In the genomic region with DNA sequence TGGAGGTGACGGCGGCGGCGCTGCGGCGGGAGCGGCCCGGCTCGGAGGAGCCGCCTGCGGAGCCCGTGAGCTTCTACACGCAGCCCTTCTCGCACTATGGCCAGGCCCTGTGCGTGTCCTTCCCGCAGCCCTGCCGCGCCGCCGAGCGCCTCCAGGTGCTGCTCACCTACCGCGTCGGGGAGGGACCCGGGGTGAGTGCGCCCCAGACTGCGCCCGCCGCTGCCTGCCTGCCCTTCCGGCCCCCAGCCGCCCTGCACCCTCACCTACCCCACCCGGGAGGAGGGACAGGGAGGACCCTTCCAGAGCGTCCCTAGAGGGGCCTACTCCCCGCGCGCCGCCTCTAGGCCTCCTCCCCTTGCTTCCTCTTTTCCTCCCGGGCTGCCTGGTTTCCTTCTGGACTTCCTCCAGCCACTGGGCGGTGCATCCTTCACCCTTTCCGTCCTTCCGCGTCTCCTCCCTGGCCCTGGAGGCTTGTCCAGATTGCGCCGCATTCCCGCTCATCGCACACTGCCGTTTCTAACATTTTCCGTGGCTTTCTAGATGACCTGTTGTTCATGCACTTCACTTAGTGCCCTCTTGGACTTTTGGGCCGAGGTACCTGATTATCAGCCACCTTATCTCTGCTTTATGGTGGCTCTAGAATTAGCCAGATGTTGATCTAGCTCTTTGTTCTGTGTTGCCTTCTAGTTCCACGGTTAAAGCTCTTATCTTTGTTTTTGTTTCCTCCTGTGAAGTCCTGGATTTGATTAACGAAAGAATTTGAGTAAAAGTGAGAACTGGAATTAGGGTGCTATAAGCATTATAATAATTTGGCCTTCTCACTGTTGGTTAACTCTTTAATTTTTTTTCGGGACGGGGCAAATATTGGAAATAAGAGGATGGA, we compare ENCODE assay signal across 1 cellular context.
TF ChIP-seq lines count a peak whose summit lies in the region.

No MANE protein-coding gene starts in this region.

TF ChIP-seq in HepG2, 621 proteins besides CTCF, POLR2A, EP300 and RAD21 (continued from another document and continues in another):
- TF ChIP-seq, protein P1, sequence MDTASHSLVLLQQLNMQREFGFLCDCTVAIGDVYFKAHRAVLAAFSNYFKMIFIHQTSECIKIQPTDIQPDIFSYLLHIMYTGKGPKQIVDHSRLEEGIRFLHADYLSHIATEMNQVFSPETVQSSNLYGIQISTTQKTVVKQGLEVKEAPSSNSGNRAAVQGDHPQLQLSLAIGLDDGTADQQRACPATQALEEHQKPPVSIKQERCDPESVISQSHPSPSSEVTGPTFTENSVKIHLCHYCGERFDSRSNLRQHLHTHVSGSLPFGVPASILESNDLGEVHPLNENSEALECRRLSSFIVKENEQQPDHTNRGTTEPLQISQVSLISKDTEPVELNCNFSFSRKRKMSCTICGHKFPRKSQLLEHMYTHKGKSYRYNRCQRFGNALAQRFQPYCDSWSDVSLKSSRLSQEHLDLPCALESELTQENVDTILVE (CRISPR knock-in tag; IDR thresholded peaks at IDR 0.05) = no peak
- TF ChIP-seq ZIK1 (CRISPR knock-in tag; IDR thresholded peaks at IDR 0.05; ENCODE audit: borderline replicate concordance, low read depth) (no peak), TSC22D2 (CRISPR knock-in tag; IDR thresholded peaks at IDR 0.05; ENCODE audit: borderline replicate concordance) (no peak), CBX1 (IDR thresholded peaks at IDR 0.05; ENCODE audit: low read depth) (no peak), SP4 (CRISPR knock-in tag; IDR thresholded peaks at IDR 0.05) (no peak), RFX3 (CRISPR knock-in tag; IDR thresholded peaks at IDR 0.05) (no peak), ZNF644 (CRISPR knock-in tag; IDR thresholded peaks at IDR 0.05; ENCODE audit: low read depth) (no peak), ZNF589 (CRISPR knock-in tag; conservative IDR thresholded peaks at IDR 0.05) (no peak), SAFB2 (CRISPR knock-in tag; IDR thresholded peaks at IDR 0.05; ENCODE audit: borderline replicate concordance, low read depth) (no peak; the same call in 1 of the 2 replicates), XBP1 (CRISPR knock-in tag; IDR thresholded peaks at IDR 0.05) (no peak), ZNF749 (CRISPR knock-in tag; IDR thresholded peaks at IDR 0.05; ENCODE audit: borderline replicate concordance) (no peak), ZFYVE20 (CRISPR knock-in tag; IDR thresholded peaks at IDR 0.05; ENCODE audit: borderline replicate concordance, low read depth) (0 out of 2 replicates have a peak, but pooled peaks have one; percentile 21), MEF2D (CRISPR knock-in tag; IDR thresholded peaks at IDR 0.05) (peak; percentile 27; the same call in 1 of the 2 replicates), ZNF816 (CRISPR knock-in tag; IDR thresholded peaks at IDR 0.05; ENCODE audit: borderline replicate concordance) (no peak), ELF1 (CRISPR knock-in tag; IDR thresholded peaks at IDR 0.05) (peak; percentile 66), HMGA1 (CRISPR knock-in tag; conservative IDR thresholded peaks at IDR 0.05) (no peak), YEATS4 (CRISPR knock-in tag; IDR thresholded peaks at IDR 0.05; ENCODE audit: borderline replicate concordance) (peak; percentile 64), ZNF441 (CRISPR knock-in tag; IDR thresholded peaks at IDR 0.05; ENCODE audit: borderline replicate concordance) (no peak), ZNF83 (CRISPR knock-in tag; IDR thresholded peaks at IDR 0.05; ENCODE audit: borderline replicate concordance) (no peak; the same call in 1 of the 2 replicates), ZNF570 (CRISPR knock-in tag; IDR thresholded peaks at IDR 0.05; ENCODE audit: borderline replicate concordance) (no peak), SIX1 (CRISPR knock-in tag; IDR thresholded peaks at IDR 0.05; ENCODE audit: borderline replicate concordance) (no peak), HOXA9 (CRISPR knock-in tag; IDR thresholded peaks at IDR 0.05; ENCODE audit: borderline replicate concordance) (no peak), KLF9 (CRISPR knock-in tag; IDR thresholded peaks at IDR 0.05; ENCODE audit: low read depth) (no peak), KAT7 (CRISPR knock-in tag; IDR thresholded peaks at IDR 0.05; ENCODE audit: borderline replicate concordance) (peak; percentile 78; the same call in 1 of the 2 replicates), EEA1 (CRISPR knock-in tag; IDR thresholded peaks at IDR 0.05; ENCODE audit: borderline replicate concordance) (0 out of 2 replicates have a peak, but pooled peaks have one; percentile 35), BHLHE40 (IDR thresholded peaks at IDR 0.05; ENCODE audit: low read length) (no peak), ZNF292 (CRISPR knock-in tag; IDR thresholded peaks at IDR 0.05; ENCODE audit: borderline replicate concordance, low read depth) (no peak), ZNF678 (CRISPR knock-in tag; IDR thresholded peaks at IDR 0.05) (no peak), ZNF773 (CRISPR knock-in tag; IDR thresholded peaks at IDR 0.05; ENCODE audit: borderline replicate concordance) (0 out of 2 replicates have a peak, but pooled peaks have one; percentile 2), ZNF234 (CRISPR knock-in tag; conservative IDR thresholded peaks at IDR 0.05) (no peak), SATB2 (CRISPR knock-in tag; IDR thresholded peaks at IDR 0.05) (no peak), ZNF326 (CRISPR knock-in tag; IDR thresholded peaks at IDR 0.05; ENCODE audit: borderline replicate concordance) (no peak), ZNF484 (CRISPR knock-in tag; IDR thresholded peaks at IDR 0.05; ENCODE audit: borderline replicate concordance, low read depth) (no peak), ZNF674 (CRISPR knock-in tag; IDR thresholded peaks at IDR 0.05; ENCODE audit: low read depth) (no peak; the same call in 1 of the 2 replicates), SAP130 (CRISPR knock-in tag; IDR thresholded peaks at IDR 0.05; ENCODE audit: low read depth) (peak; percentile 26), ATF1 (CRISPR knock-in tag; IDR thresholded peaks at IDR 0.05) (no peak)
- TF ChIP-seq, protein P2, sequence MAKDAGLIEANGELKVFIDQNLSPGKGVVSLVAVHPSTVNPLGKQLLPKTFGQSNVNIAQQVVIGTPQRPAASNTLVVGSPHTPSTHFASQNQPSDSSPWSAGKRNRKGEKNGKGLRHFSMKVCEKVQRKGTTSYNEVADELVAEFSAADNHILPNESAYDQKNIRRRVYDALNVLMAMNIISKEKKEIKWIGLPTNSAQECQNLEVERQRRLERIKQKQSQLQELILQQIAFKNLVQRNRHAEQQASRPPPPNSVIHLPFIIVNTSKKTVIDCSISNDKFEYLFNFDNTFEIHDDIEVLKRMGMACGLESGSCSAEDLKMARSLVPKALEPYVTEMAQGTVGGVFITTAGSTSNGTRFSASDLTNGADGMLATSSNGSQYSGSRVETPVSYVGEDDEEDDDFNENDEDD (CRISPR knock-in tag; IDR thresholded peaks at IDR 0.05; ENCODE audit: borderline replicate concordance) = peak; percentile 10; the same call in 1 of the 2 replicates
- TF ChIP-seq, protein P3, sequence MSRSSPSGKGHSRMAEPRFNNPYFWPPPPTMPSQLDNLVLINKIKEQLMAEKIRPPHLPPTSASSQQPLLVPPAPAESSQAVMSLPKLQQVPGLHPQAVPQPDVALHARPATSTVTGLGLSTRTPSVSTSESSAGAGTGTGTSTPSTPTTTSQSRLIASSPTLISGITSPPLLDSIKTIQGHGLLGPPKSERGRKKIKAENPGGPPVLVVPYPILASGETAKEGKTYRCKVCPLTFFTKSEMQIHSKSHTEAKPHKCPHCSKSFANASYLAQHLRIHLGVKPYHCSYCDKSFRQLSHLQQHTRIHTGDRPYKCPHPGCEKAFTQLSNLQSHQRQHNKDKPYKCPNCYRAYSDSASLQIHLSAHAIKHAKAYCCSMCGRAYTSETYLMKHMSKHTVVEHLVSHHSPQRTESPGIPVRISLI (CRISPR knock-in tag; IDR thresholded peaks at IDR 0.05; ENCODE audit: borderline replicate concordance) = 0 out of 2 replicates have a peak, but pooled peaks have one; percentile 23
- TF ChIP-seq, protein P4, sequence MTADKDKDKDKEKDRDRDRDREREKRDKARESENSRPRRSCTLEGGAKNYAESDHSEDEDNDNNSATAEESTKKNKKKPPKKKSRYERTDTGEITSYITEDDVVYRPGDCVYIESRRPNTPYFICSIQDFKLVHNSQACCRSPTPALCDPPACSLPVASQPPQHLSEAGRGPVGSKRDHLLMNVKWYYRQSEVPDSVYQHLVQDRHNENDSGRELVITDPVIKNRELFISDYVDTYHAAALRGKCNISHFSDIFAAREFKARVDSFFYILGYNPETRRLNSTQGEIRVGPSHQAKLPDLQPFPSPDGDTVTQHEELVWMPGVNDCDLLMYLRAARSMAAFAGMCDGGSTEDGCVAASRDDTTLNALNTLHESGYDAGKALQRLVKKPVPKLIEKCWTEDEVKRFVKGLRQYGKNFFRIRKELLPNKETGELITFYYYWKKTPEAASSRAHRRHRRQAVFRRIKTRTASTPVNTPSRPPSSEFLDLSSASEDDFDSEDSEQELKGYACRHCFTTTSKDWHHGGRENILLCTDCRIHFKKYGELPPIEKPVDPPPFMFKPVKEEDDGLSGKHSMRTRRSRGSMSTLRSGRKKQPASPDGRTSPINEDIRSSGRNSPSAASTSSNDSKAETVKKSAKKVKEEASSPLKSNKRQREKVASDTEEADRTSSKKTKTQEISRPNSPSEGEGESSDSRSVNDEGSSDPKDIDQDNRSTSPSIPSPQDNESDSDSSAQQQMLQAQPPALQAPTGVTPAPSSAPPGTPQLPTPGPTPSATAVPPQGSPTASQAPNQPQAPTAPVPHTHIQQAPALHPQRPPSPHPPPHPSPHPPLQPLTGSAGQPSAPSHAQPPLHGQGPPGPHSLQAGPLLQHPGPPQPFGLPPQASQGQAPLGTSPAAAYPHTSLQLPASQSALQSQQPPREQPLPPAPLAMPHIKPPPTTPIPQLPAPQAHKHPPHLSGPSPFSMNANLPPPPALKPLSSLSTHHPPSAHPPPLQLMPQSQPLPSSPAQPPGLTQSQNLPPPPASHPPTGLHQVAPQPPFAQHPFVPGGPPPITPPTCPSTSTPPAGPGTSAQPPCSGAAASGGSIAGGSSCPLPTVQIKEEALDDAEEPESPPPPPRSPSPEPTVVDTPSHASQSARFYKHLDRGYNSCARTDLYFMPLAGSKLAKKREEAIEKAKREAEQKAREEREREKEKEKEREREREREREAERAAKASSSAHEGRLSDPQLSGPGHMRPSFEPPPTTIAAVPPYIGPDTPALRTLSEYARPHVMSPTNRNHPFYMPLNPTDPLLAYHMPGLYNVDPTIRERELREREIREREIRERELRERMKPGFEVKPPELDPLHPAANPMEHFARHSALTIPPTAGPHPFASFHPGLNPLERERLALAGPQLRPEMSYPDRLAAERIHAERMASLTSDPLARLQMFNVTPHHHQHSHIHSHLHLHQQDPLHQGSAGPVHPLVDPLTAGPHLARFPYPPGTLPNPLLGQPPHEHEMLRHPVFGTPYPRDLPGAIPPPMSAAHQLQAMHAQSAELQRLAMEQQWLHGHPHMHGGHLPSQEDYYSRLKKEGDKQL (CRISPR knock-in tag; IDR thresholded peaks at IDR 0.05; ENCODE audit: low read depth) = no peak; the same call in 1 of the 2 replicates
- TF ChIP-seq, protein P5, sequence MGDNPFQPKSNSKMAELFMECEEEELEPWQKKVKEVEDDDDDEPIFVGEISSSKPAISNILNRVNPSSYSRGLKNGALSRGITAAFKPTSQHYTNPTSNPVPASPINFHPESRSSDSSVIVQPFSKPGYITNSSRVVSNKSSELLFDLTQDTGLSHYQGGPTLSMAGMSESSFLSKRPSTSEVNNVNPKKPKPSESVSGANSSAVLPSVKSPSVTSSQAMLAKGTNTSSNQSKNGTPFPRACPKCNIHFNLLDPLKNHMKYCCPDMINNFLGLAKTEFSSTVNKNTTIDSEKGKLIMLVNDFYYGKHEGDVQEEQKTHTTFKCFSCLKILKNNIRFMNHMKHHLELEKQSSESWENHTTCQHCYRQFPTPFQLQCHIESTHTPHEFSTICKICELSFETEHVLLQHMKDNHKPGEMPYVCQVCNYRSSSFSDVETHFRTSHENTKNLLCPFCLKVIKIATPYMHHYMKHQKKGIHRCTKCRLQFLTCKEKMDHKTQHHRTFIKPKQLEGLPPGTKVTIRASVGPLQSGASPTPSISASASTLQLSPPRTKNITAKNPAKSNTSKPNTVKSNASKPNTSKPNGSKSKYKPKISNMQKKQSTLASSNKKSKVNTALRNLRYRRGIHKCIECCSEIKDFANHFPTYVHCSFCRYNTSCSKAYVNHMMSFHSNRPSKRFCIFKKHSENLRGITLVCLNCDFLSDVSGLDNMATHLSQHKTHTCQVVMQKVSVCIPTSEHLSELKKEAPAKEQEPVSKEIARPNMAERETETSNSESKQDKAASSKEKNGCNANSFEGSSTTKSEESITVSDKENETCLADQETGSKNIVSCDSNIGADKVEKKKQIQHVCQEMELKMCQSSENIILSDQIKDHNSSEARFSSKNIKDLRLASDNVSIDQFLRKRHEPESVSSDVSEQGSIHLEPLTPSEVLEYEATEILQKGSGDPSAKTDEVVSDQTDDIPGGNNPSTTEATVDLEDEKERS (CRISPR knock-in tag; IDR thresholded peaks at IDR 0.05) = peak; percentile 78
- TF ChIP-seq, protein P6, sequence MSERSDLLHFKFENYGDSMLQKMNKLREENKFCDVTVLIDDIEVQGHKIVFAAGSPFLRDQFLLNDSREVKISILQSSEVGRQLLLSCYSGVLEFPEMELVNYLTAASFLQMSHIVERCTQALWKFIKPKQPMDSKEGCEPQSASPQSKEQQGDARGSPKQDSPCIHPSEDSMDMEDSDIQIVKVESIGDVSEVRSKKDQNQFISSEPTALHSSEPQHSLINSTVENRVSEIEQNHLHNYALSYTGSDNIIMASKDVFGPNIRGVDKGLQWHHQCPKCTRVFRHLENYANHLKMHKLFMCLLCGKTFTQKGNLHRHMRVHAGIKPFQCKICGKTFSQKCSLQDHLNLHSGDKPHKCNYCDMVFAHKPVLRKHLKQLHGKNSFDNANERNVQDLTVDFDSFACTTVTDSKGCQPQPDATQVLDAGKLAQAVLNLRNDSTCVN (CRISPR knock-in tag; IDR thresholded peaks at IDR 0.05; ENCODE audit: borderline replicate concordance) = peak; percentile 99
- TF ChIP-seq, protein P7, sequence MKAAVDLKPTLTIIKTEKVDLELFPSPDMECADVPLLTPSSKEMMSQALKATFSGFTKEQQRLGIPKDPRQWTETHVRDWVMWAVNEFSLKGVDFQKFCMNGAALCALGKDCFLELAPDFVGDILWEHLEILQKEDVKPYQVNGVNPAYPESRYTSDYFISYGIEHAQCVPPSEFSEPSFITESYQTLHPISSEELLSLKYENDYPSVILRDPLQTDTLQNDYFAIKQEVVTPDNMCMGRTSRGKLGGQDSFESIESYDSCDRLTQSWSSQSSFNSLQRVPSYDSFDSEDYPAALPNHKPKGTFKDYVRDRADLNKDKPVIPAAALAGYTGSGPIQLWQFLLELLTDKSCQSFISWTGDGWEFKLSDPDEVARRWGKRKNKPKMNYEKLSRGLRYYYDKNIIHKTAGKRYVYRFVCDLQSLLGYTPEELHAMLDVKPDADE (CRISPR knock-in tag; IDR thresholded peaks at IDR 0.05) = no peak
- TF ChIP-seq, protein P8, sequence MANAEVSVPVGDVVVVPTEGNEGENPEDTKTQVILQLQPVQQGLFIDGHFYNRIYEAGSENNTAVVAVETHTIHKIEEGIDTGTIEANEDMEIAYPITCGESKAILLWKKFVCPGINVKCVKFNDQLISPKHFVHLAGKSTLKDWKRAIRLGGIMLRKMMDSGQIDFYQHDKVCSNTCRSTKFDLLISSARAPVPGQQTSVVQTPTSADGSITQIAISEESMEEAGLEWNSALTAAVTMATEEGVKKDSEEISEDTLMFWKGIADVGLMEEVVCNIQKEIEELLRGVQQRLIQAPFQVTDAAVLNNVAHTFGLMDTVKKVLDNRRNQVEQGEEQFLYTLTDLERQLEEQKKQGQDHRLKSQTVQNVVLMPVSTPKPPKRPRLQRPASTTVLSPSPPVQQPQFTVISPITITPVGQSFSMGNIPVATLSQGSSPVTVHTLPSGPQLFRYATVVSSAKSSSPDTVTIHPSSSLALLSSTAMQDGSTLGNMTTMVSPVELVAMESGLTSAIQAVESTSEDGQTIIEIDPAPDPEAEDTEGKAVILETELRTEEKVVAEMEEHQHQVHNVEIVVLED (CRISPR knock-in tag; IDR thresholded peaks at IDR 0.05; ENCODE audit: borderline replicate concordance) = no peak; the same call in 1 of the 2 replicates
